13 cellular contexts compared by ENCODE assay signal in the genomic region with DNA sequence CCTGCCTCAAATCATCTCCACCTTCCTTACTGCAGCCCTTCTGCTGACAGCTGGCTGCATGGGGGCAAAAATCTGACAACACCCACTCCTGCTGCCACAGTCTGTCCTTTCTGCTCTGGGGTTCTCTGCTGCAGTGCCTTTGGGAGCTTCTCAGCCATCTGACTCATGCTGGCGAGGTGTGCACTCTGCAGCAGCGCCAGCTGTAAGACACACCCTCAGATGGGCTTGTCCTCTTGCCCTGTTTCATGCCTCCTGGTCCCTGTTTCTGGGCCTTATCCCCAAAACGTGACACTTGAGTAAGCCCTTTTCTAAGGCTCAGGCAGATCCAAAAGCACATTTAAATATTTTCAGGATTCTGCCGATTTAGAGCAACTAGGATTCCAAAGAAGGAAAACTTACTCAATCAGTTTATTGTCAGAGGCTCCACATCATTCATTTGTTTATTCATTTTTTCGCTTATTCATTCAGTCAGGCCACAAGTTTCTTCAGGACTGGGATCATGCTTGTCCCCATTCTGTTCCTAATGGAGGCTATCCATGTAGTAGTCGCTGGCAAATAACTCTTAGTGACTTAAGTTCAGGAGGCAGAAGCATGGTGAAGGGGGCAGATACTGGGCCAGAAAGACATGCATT.
DNase-seq lines count a peak whose midpoint lies in the region; ATAC-seq and TF ChIP-seq lines count a peak whose summit lies in the region.
"Had no signal": no experiment of that assay in that cellular context is flagged by ENCODE, and none has a peak within 500 bp of the region (broad histone marks: within the 10 kb centered on the region; RNA-seq: fewer than 3 reads in every experiment).

No MANE protein-coding gene starts in this region.

- peak overlapping the region; percentile 31 for H3K27ac ChIP-seq in AG04450 (ENCODE audit: low read depth, low read length)

- TF ChIP-seq POLR2A in lower leg skin (IDR thresholded peaks at IDR 0.05), result no peak

- H3K9me3 Mint-ChIP-seq in activated T-helper 17 cell treated with anti-CD3 and anti-CD28 coated beads, Interleukin-2, amount 50 U/mL, for 72 hours, result no peaks in the 10 kb centered on the region

- ATAC-seq in activated T-helper 17 cell treated with anti-CD3 and anti-CD28 coated beads, Interleukin-2, amount 50 U/mL, for 72 hours (replicated peaks), result no peak

- H3K4me3 ChIP-seq in AG04450 (ENCODE audit: low read depth, low read length) (peak overlapping the region; percentile 33), cardiac fibroblast (replicated peaks in 1 of 2; ENCODE audit: low read depth in 2 of 2, low read length in 2 of 2) (no peak overlapping the region), lower leg skin (ENCODE audit: low read depth, poor library complexity, severe bottlenecking) (no peak overlapping the region)

- TF ChIP-seq CTCF in AG04450 (IDR thresholded peaks at IDR 0.05; ENCODE audit: low read depth, low read length) (no peak), cardiac fibroblast (IDR thresholded peaks at IDR 0.05; ENCODE audit: low read depth, low read length) (no peak), lower leg skin (IDR thresholded peaks at IDR 0.05) (no peak)

- 29% methylated on average over 6 of the region's 6 CpGs for WGBS in lower leg skin, 2 donors

- CTCF ChIA-PET in AG04450 (lab: Charles Lee), result no interaction called here

- peak; percentile 10 for DNase-seq in AG04450 (ENCODE audit: low read depth, low spot score)
- peak; percentile 77 for DNase-seq in HPDE6-E6E7 (ENCODE audit: extremely low spot score)
- DNase-seq in cardiac fibroblast (ENCODE audit: low read depth in 2 of 2), result peak; percentile 5 to 22
- peak; percentile 65 to 84 for DNase-seq in lower leg skin (ENCODE audit: low spot score in 2 of 2)
- DNase-seq in cerebellar cortex (ENCODE audit: low spot score), result no peak
- DNase-seq in amygdala (lab: John Stamatoyannopoulos, UW), result no peak
- no peak for DNase-seq in DMS53 (lab: John Stamatoyannopoulos, UW)
- DNase-seq: activated CD4-positive, alpha-beta T cell treated with anti-CD3 and anti-CD28 coated beads, Interleukin-2, amount 50 U/mL, for 1 hour; activated naive CD4-positive, alpha-beta T cell treated with Interleukin-2 at 50 U/mL for 16 hours; AML-193; mesendoderm; NCI-H1436 had no signal

- peaks cover 5% of the 10 kb centered on the region for H3K27me3 ChIP-seq in AG04450 (ENCODE audit: control insufficient read depth, insufficient read depth, low read length)

- H3K27me3 Mint-ChIP-seq in activated T-helper 17 cell treated with anti-CD3 and anti-CD28 coated beads, Interleukin-2, amount 50 U/mL, for 72 hours, result peaks cover 13% of the 10 kb centered on the region

- no peak overlapping the region for H3K4me3 Mint-ChIP-seq in activated T-helper 17 cell treated with anti-CD3 and anti-CD28 coated beads, Interleukin-2, amount 50 U/mL, for 72 hours

- no peak overlapping the region for H3K27ac Mint-ChIP-seq in activated T-helper 17 cell treated with anti-CD3 and anti-CD28 coated beads, Interleukin-2, amount 50 U/mL, for 72 hours

- H3K9me3 ChIP-seq in AG04450 (ENCODE audit: control insufficient read depth, insufficient read depth, low read length), result no peaks in the 10 kb centered on the region

- POLR2A ChIA-PET in AG04450 (lab: Yijun Ruan, JAX), result interaction anchor here (0.8 to 1.0 kb wide), 2 partner anchors 19 to 83 kb away, joined by 3 read pairs; no protein-coding TSS in a partner anchor

- intact Hi-C loops in lower leg skin (cut with DNase I; ENCODE audit: low total_unique reads), result no loop called here

- no peaks in the 10 kb centered on the region for H3K36me3 Mint-ChIP-seq in activated T-helper 17 cell treated with anti-CD3 and anti-CD28 coated beads, Interleukin-2, amount 50 U/mL, for 72 hours (ENCODE audit: low read depth)

- peaks cover 7% of the 10 kb centered on the region for H3K4me1 Mint-ChIP-seq in activated T-helper 17 cell treated with anti-CD3 and anti-CD28 coated beads, Interleukin-2, amount 50 U/mL, for 72 hours

Comparison
In these comparisons a context has a peak if more than half of its experiments do, and no peak if none do; other contexts are left out.
1. DNase-seq: peak in AG04450 (single experiment), HPDE6-E6E7 (single experiment), cardiac fibroblast (2 of 2) and lower leg skin (2 of 2); none in cerebellar cortex (single experiment), amygdala (0 of 56) and DMS53 (single experiment).